In genomic region chr12:87165733-87166375, GRCh38 we compare ENCODE assay signal across 35 cellular contexts.
"Had no signal": no experiment of that assay in that cellular context is flagged by ENCODE, and none has a peak within 500 bp of the region (broad histone marks: within the 10 kb centered on the region; RNA-seq: fewer than 3 reads in every experiment).

No MANE protein-coding gene starts in this region.

- H3K36me3 ChIP-seq: Peyer's patch, SJSA1 had no signal

- H3K27ac Mint-ChIP-seq: activated B cell treated with CpG ODN at 0.5 μM for 24 hours; activated CD8-positive, alpha-beta T cell treated with anti-CD3 and anti-CD28 coated beads for 36 hours; activated naive CD4-positive, alpha-beta T cell treated with anti-CD3 and anti-CD28 coated beads, Interleukin-2, amount 50 U/mL, for 24 hours; activated naive CD8-positive, alpha-beta T cell treated with anti-CD3 and anti-CD28 coated beads, Interleukin-2, amount 10 ng/mL, durations not matched to agents 7 days and 5 days; activated T-cell treated with anti-CD3 and anti-CD28 coated beads, Interleukin-2, amount 50 U/mL, for 72 hours; activated T-helper 17 cell treated with anti-CD3 and anti-CD28 coated beads, Interleukin-2, amount 50 U/mL, for 72 hours; brain; T-helper 1 cell treated with Interleukin-12 subunit alpha and Interleukin-12 subunit beta and Interleukin-4 antibody, amounts not matched to agents 30 μg/mL and 1 μg/mL, for 36 hours; T-helper 2 cell treated with Interferon-gamma antibody and Interleukin-4, amounts not matched to agents 5 μg/mL and 100 μg/mL, for 36 hours had no signal

- ATAC-seq: activated CD8-positive, alpha-beta T cell treated with anti-CD3 and anti-CD28 coated beads for 36 hours; activated T-cell treated with anti-CD3 and anti-CD28 coated beads, Interleukin-2, amount 50 U/mL, for 72 hours; activated T-helper 17 cell treated with anti-CD3 and anti-CD28 coated beads, Interleukin-2, amount 50 U/mL, for 72 hours; PC-3 had no signal

- H3K4me2 ChIP-seq: KMS-11, SK-N-SH had no signal

- H3K27me3 Mint-ChIP-seq: activated B cell treated with CpG ODN at 0.5 μM for 24 hours; activated CD8-positive, alpha-beta T cell treated with anti-CD3 and anti-CD28 coated beads for 36 hours; activated naive CD4-positive, alpha-beta T cell treated with anti-CD3 and anti-CD28 coated beads, Interleukin-2, amount 50 U/mL, for 24 hours; activated naive CD8-positive, alpha-beta T cell treated with anti-CD3 and anti-CD28 coated beads, Interleukin-2, amount 10 ng/mL, durations not matched to agents 7 days and 5 days; activated T-helper 17 cell treated with anti-CD3 and anti-CD28 coated beads, Interleukin-2, amount 50 U/mL, for 72 hours had no signal

- H3K36me3 Mint-ChIP-seq: activated naive CD4-positive, alpha-beta T cell treated with anti-CD3 and anti-CD28 coated beads, Interleukin-2, amount 50 U/mL, for 24 hours; activated naive CD8-positive, alpha-beta T cell treated with anti-CD3 and anti-CD28 coated beads, Interleukin-2, amount 10 ng/mL, durations not matched to agents 7 days and 5 days; brain had no signal

- DNase-seq: activated B cell treated with CpG ODN at 0.5 μM for 24 hours; activated CD4-positive, alpha-beta T cell treated with anti-CD3 and anti-CD28 coated beads for 48 hours; activated CD4-positive, alpha-beta T cell treated with anti-CD3 and anti-CD28 coated beads, Interleukin-2, amount 50 U/mL, for 4 hours; activated CD4-positive, CD25-positive, alpha-beta regulatory T cell treated with anti-CD3 and anti-CD28 coated beads, Interleukin-2, amount 50 U/mL, for 72 hours; activated CD8-positive, alpha-beta T cell treated with anti-CD3 and anti-CD28 coated beads for 36 hours; activated effector memory CD4-positive, alpha-beta T cell treated with anti-CD3 and anti-CD28 coated beads, Interleukin-2, amount 50 U/mL, for 16 hours; activated naive CD4-positive, alpha-beta T cell treated with Interleukin-2 at 50 U/mL for 16 hours; activated naive CD8-positive, alpha-beta T cell treated with anti-CD3 and anti-CD28 coated beads, Interleukin-2, amount 10 ng/mL, durations not matched to agents 7 days and 5 days; activated T-cell treated with anti-CD3 and anti-CD28 coated beads, Interleukin-2, amount 50 U/mL, for 1 hour; activated T-cell treated with anti-CD3 and anti-CD28 coated beads, Interleukin-2, amount 50 U/mL, for 72 hours; anterior cingulate cortex; caudate nucleus; MM.1S; MV-4-11; NCI-H1092; NCI-H1436 treated with DMSO at 0.1 percent for 48 hours; NCI-H1694 treated with DMSO at 0.1 percent for 48 hours; NCI-H2029; NCI-H2107; NCI-H2171; NCI-H510A; NCI-H526; PC-3; Peyer's patch; RPMI8226; SHP77 treated with DMSO at 0.1 percent for 48 hours; SK-N-SH had no signal

- H3K9ac ChIP-seq: KMS-11, SK-N-SH had no signal

- H3K4me1 Mint-ChIP-seq: activated B cell treated with CpG ODN at 0.5 μM for 24 hours; activated naive CD4-positive, alpha-beta T cell treated with anti-CD3 and anti-CD28 coated beads, Interleukin-2, amount 50 U/mL, for 24 hours; activated naive CD8-positive, alpha-beta T cell treated with anti-CD3 and anti-CD28 coated beads, Interleukin-2, amount 10 ng/mL, durations not matched to agents 7 days and 5 days; activated T-helper 17 cell treated with anti-CD3 and anti-CD28 coated beads, Interleukin-2, amount 50 U/mL, for 72 hours; brain had no signal

- H3K27ac ChIP-seq: KMS-11, Peyer's patch, SJSA1, VCaP had no signal

- H3K9me3 ChIP-seq: SK-N-SH had no signal

- H3K4me1 ChIP-seq: Peyer's patch, SJSA1 had no signal

- H3K4me3 Mint-ChIP-seq: activated B cell treated with CpG ODN at 0.5 μM for 24 hours; activated CD8-positive, alpha-beta T cell treated with anti-CD3 and anti-CD28 coated beads for 36 hours; activated naive CD4-positive, alpha-beta T cell treated with anti-CD3 and anti-CD28 coated beads, Interleukin-2, amount 50 U/mL, for 24 hours; activated naive CD8-positive, alpha-beta T cell treated with anti-CD3 and anti-CD28 coated beads, Interleukin-2, amount 10 ng/mL, durations not matched to agents 7 days and 5 days; activated T-cell treated with anti-CD3 and anti-CD28 coated beads, Interleukin-2, amount 50 U/mL, for 72 hours; activated T-helper 17 cell treated with anti-CD3 and anti-CD28 coated beads, Interleukin-2, amount 50 U/mL, for 72 hours; brain; T-helper 1 cell treated with Interleukin-12 subunit alpha and Interleukin-12 subunit beta and Interleukin-4 antibody, amounts not matched to agents 30 μg/mL and 1 μg/mL, for 36 hours; T-helper 2 cell treated with Interferon-gamma antibody and Interleukin-4, amounts not matched to agents 5 μg/mL and 100 μg/mL, for 36 hours had no signal

- H3K4me3 ChIP-seq: Peyer's patch, SJSA1 had no signal

- H3K27me3 ChIP-seq: Peyer's patch, SJSA1 had no signal
